In the genomic region with DNA sequence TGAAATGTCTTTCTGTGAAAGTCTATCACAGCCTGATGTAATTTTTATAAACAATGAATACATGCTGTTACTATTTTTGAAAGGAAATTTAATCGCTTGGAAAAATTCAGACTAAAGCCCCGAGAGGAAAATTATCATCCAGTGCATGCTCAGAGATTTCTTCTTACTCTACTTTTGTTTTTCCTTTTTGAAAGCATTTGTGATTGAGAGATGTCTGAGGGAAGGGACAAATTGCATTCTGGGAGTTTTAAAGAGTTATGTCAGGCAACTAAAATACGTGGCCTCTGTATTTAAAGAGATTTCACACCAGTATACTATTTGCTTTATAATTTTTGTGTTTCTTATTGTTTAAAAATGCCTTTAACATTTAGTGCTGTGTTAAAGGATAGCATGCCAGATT, we compare ENCODE assay signal across 9 cellular contexts. TPM values are rescaled to one million over a fixed set of nuclear protein-coding genes. Genes with fewer than 3 reads are reported as not detected.
A peak's percentile ranks its signal among the peaks of the same experiment; 100 is the strongest.
DNase-seq lines count a peak whose midpoint lies in the region; ATAC-seq, FAIRE-seq and TF ChIP-seq lines count a peak whose summit lies in the region.
"Had no signal": no experiment of that assay in that cellular context is flagged by ENCODE, and none has a peak within 500 bp of the region (broad histone marks: within the 10 kb centered on the region; RNA-seq: fewer than 3 reads in every experiment).

No MANE protein-coding gene starts in this region.

- no peaks in the 10 kb centered on the region for H3K9me3 ChIP-seq in A673 (ENCODE audit: low read depth, low read length, poor library complexity, severe bottlenecking)
- H3K9me3 ChIP-seq in HUES64 (ENCODE audit: insufficient read depth, low read depth, low read length) = no peaks in the 10 kb centered on the region
- H3K9me3 ChIP-seq in astrocyte (ENCODE audit: insufficient read depth, low read depth, low read length) = no peaks in the 10 kb centered on the region

- H3K27me3 ChIP-seq in A673 (replicated peaks; ENCODE audit: insufficient read depth, low read depth, low read length, poor library complexity) = no peaks in the 10 kb centered on the region
- no peaks in the 10 kb centered on the region for H3K27me3 ChIP-seq in HUES64 (ENCODE audit: insufficient read depth, low read length)
- no peaks in the 10 kb centered on the region for H3K27me3 ChIP-seq in astrocyte (ENCODE audit: insufficient read depth, low read length)

- whole genome bisulfite sequencing in HUES64 = 90% methylated on average over 2 of the region's 3 CpGs

- H3K4me3 Mint-ChIP-seq in astrocyte (ENCODE audit: unreplicated experiment) = peak overlapping the region; percentile 85

- peak overlapping the region; percentile 93 for H3K4me2 ChIP-seq in astrocyte (ENCODE audit: low read length)

- H3K9me3 Mint-ChIP-seq in astrocyte (ENCODE audit: unreplicated experiment) = no peaks in the 10 kb centered on the region

- ATAC-seq in HG03139 (IDR thresholded peaks at IDR 0.05; ENCODE audit: unreplicated experiment) (no peak), GM19467 (IDR thresholded peaks at IDR 0.05; ENCODE audit: unreplicated experiment) (no peak)

- peaks cover 27% of the 10 kb centered on the region for H4K20me1 ChIP-seq in astrocyte (ENCODE audit: insufficient read depth, low read length)

- H3K27ac ChIP-seq in A673 (ENCODE audit: low read depth, low read length, poor library complexity, severe bottlenecking) = peak overlapping the region; percentile 97
- H3K27ac ChIP-seq in HUES64 (ENCODE audit: low read depth, low read length) = peak overlapping the region; percentile 98
- H3K27ac ChIP-seq in astrocyte (ENCODE audit: low read depth, low read length) = peak overlapping the region; percentile 87

- H3K4me1 ChIP-seq in A673 (ENCODE audit: insufficient read depth, low read length, poor library complexity, severe bottlenecking) (peaks cover 46% of the 10 kb centered on the region), HUES64 (ENCODE audit: insufficient read depth, low read length) (peaks cover 31% of the 10 kb centered on the region), astrocyte (ENCODE audit: insufficient read depth, low read length) (peaks cover 29% of the 10 kb centered on the region)

- CTCF ChIA-PET in A673 (lab: Charles Lee) = no interaction called here

- no TSS peak for BruUV-seq in A673 (replicated peaks; lab: Mats Ljungman, UMichigan)

- H3K27me3 Mint-ChIP-seq in astrocyte (ENCODE audit: low read depth, unreplicated experiment) = no peaks in the 10 kb centered on the region

- H3K4me1 Mint-ChIP-seq in astrocyte (ENCODE audit: low read depth, unreplicated experiment) = peaks cover 13% of the 10 kb centered on the region

- DNase-seq in A673 (ENCODE audit: low spot score) (no peak), astrocyte (ENCODE audit: low read depth) (no peak), midbrain (lab: John Stamatoyannopoulos, UW) (peak; percentile 31)
- no peak for DNase-seq in stimulated activated CD4-positive, alpha-beta T cell treated with anti-CD3 and anti-CD28 coated beads, Interleukin-4, amount 100 ng/mL, for 24 hours
- no peak for DNase-seq in stimulated activated CD8-positive, alpha-beta memory T cell treated with anti-CD3 and anti-CD28 coated beads, Interleukin-4, amount 100 ng/mL, for 48 hours
- DNase-seq: NCI-H2029 had no signal

- no peak for FAIRE-seq in astrocyte (lab: Jason Lieb, UNC)

- intact Hi-C loops in A673 (cut with micrococcal nuclease; ENCODE audit: unreplicated experiment) = loop anchor here (5.0 kb wide), 1 partner anchor 94 kb away; no protein-coding TSS in a partner anchor

- H3K4me3 ChIP-seq in A673 (ENCODE audit: low read depth, low read length, poor library complexity, severe bottlenecking) (no peak overlapping the region), HUES64 (ENCODE audit: low read length) (peak overlapping the region; percentile 91; the same call in 1 of the 2 replicates), astrocyte (ENCODE audit: insufficient read depth, low read depth, low read length) (no peak overlapping the region)

- H2AFZ ChIP-seq in astrocyte (ENCODE audit: low read depth, low read length) = peak overlapping the region; percentile 41

- POLR2A ChIA-PET in A673 (lab: Charles Lee; ENCODE audit: low non-redundant PET) = no interaction called here

- H3K36me3 ChIP-seq in A673 (ENCODE audit: insufficient read depth, low read length, poor library complexity, severe bottlenecking) (no peaks in the 10 kb centered on the region), HUES64 (ENCODE audit: insufficient read depth, low read length) (peaks cover 2% of the 10 kb centered on the region; the same call in 1 of the 2 replicates), astrocyte (ENCODE audit: insufficient read depth, low read length) (no peaks in the 10 kb centered on the region)

- H3K36me3 Mint-ChIP-seq in astrocyte (ENCODE audit: low read depth, unreplicated experiment) = no peaks in the 10 kb centered on the region

- H3K9ac ChIP-seq in HUES64 (ENCODE audit: low read depth, low read length) (peak overlapping the region; percentile 94; the same call in 1 of the 2 replicates), astrocyte (ENCODE audit: low read length) (peak overlapping the region; percentile 94)

- TF ChIP-seq CTCF in A673 (conservative IDR thresholded peaks at IDR 0.05; ENCODE audit: low read depth, low read length) (no peak), astrocyte (IDR thresholded peaks at IDR 0.05; ENCODE audit: insufficient read depth, low read depth, low read length) (no peak)

- peaks cover 29% of the 10 kb centered on the region for H3K79me2 ChIP-seq in astrocyte (ENCODE audit: insufficient read depth, low read length)

- peak overlapping the region; percentile 95 for H3K27ac Mint-ChIP-seq in astrocyte (ENCODE audit: unreplicated experiment)

RNA-seq across cellular contexts. Expression of a gene that starts 1.4 kb away (rescaled TPM):
- total RNA-seq in A673 (2021) (63.9 and 64.6 TPM in 2 replicates), astrocyte (35.7 and 40.9 TPM in 2 replicates)
- polyA plus RNA-seq in HUES64 (2013, experiment 1 of 2) = 12.6 TPM
- 13.4 TPM for polyA plus RNA-seq in HUES64 (2013, experiment 2 of 2)
